Comparison of ENCODE assay signal across 13 cellular contexts in the genomic region with DNA sequence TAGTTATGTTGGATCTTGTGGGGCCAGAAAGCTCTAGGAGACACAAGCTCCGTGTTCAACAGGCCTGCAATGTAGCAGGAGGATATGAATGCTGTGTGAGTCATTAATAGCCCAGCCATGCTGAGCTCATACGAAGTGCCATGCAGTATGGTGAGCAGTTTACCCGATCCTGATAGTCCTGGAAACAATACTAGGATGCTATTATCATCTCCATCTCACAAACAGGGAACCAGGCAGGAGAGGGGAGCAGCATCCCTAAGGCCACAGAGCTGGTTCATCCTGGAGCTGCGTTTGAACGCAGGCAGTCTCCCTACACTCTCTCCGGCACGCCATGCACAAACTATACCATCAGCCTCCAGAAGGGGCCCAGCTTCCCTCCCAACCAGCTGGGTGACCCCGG. TPM values are rescaled to one million over a fixed set of nuclear protein-coding genes. Genes with fewer than 3 reads are reported as not detected.
DNase-seq lines count a peak whose midpoint lies in the region; ATAC-seq and TF ChIP-seq lines count a peak whose summit lies in the region.
"Had no signal": no experiment of that assay in that cellular context is flagged by ENCODE, and none has a peak within 500 bp of the region (broad histone marks: within the 10 kb centered on the region; RNA-seq: fewer than 3 reads in every experiment).

No MANE protein-coding gene starts in this region.

- TF ChIP-seq CTCF in RWPE1 (conservative IDR thresholded peaks at IDR 0.05; ENCODE audit: low read depth) (no peak), fibroblast of mammary gland (conservative IDR thresholded peaks at IDR 0.05; ENCODE audit: control insufficient read depth, insufficient read depth, low read depth, low read length) (no peak)

- peak overlapping the region; percentile 45 for H3K27ac ChIP-seq in RWPE1

- CTCF ChIA-PET in RWPE1 (lab: Yijun Ruan, JAX) = interaction anchor here (0.5 to 0.6 kb wide), 2 partner anchors 38 to 421 kb away, joined by 3 read pairs; no protein-coding TSS in a partner anchor

- ATAC-seq in GM21717 (IDR thresholded peaks at IDR 0.05; ENCODE audit: unreplicated experiment) = no peak
- no peak for ATAC-seq in GM21576 (IDR thresholded peaks at IDR 0.05; ENCODE audit: unreplicated experiment)
- ATAC-seq in GM19023 (IDR thresholded peaks at IDR 0.05; ENCODE audit: unreplicated experiment) = no peak
- ATAC-seq: T-helper 17 cell had no signal

- DNase-seq in Daoy (ENCODE audit: low read depth) (peak; percentile 90), RWPE1 (ENCODE audit: low spot score) (peak; percentile 67), fibroblast of mammary gland (ENCODE audit: low read depth) (peak; percentile 87), pulmonary artery endothelial cell (ENCODE audit: low read depth, low spot score) (peak; percentile 87), NCI-H1105 treated with DMSO at 0.1 percent for 48 hours (lab: John Stamatoyannopoulos, UW) (no peak)
- DNase-seq: activated CD8-positive, alpha-beta memory T cell treated with anti-CD3 and anti-CD28 coated beads, Interleukin-2, amount 50 U/mL, for 48 hours; effector CD4-positive, alpha-beta T cell; NCI-H2081; stimulated activated CD4-positive, alpha-beta T cell treated with anti-CD3 and anti-CD28 coated beads, Interleukin-15, amount 100 ng/mL, for 24 hours; T-helper 17 cell had no signal

- POLR2A ChIA-PET in RWPE1 (lab: Yijun Ruan, JAX; ENCODE audit: low non-redundant PET) = no interaction called here

- H3K4me3 ChIP-seq in fibroblast of mammary gland (ENCODE audit: control insufficient read depth, low read depth, low read length) = no peak overlapping the region

RNA-seq across cellular contexts. Expression of a gene that starts 20.5 kb away (rescaled TPM):
- total RNA-seq in Daoy (2014; rRNA removed; shearing (Covaris generic)) = 21.3 and 33.2 TPM in 2 replicates
- 36.9 and 39.7 TPM in 2 replicates for total RNA-seq in pulmonary artery endothelial cell
